Comparison of ENCODE assay signal across 9 cellular contexts in the genomic region with DNA sequence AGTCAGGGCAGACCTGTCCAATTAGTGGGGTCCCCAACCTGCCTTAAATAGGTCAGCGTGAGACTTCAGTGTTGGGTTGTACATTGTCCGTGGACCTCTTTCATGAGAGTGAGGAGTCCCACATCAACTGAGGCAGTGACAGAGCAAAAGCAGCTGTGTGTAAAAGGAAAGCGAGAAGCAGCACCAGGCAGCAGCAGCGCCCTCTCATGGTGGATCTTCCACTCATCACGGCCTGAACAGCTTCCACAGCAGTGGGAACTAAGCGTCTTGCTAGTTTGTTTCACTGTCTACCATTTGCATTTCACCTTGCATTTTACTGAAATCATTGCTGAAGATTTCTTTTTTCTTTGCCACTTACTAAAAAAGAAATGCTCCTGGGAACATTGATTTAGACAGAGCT.
DNase-seq lines count a peak whose midpoint lies in the region; ATAC-seq and TF ChIP-seq lines count a peak whose summit lies in the region.
"Had no signal": no experiment of that assay in that cellular context is flagged by ENCODE, and none has a peak within 500 bp of the region (broad histone marks: within the 10 kb centered on the region; RNA-seq: fewer than 3 reads in every experiment).

No MANE protein-coding gene starts in this region.

- H3K27me3 Mint-ChIP-seq in WTC11 (ENCODE audit: low read depth) (no peaks in the 10 kb centered on the region), neural crest cell (ENCODE audit: low read depth) (no peaks in the 10 kb centered on the region)
- H3K27me3 Mint-ChIP-seq: stimulated activated memory B cell treated with anti-CD40 and anti-IgM and Interleukin-4, amounts not matched to agents 10 μg/mL and 1 μg/mL and 100 μg/mL, for 72 hours had no signal

- H3K4me3 Mint-ChIP-seq in WTC11 (no peak overlapping the region), neural crest cell (no peak overlapping the region)
- H3K4me3 Mint-ChIP-seq: stimulated activated memory B cell treated with anti-CD40 and anti-IgM and Interleukin-4, amounts not matched to agents 10 μg/mL and 1 μg/mL and 100 μg/mL, for 72 hours had no signal

- CTCF ChIA-PET in WTC11 (lab: Charles Lee), result interaction anchor here (0.8 to 3.0 kb wide), 17 partner anchors 8 to 403 kb away, joined by 3 to 17 read pairs (median 4); no protein-coding TSS in a partner anchor

- intact Hi-C loops in gastrocnemius medialis (cut with DNase I; ENCODE audit: low total_unique reads), result no loop called here

- H3K36me3 ChIP-seq in gastrocnemius medialis, result no peaks in the 10 kb centered on the region

- peak; percentile 78 for DNase-seq in WTC11 (ENCODE audit: low spot score)
- DNase-seq in neural crest cell (ENCODE audit: low read depth, low spot score), result peak; percentile 45
- no peak for DNase-seq in gastrocnemius medialis
- no peak for DNase-seq in medulla oblongata (ENCODE audit: extremely low spot score)
- DNase-seq: activated CD8-positive, alpha-beta memory T cell treated with anti-CD3 and anti-CD28 coated beads, Interleukin-2, amount 50 U/mL, for 4 hours had no signal

- POLR2A ChIA-PET in WTC11 (lab: Charles Lee), result no interaction called here

- no peaks in the 10 kb centered on the region for H3K4me1 Mint-ChIP-seq in WTC11
- H3K4me1 Mint-ChIP-seq in neural crest cell, result peaks cover 10% of the 10 kb centered on the region
- H3K4me1 Mint-ChIP-seq: stimulated activated memory B cell treated with anti-CD40 and anti-IgM and Interleukin-4, amounts not matched to agents 10 μg/mL and 1 μg/mL and 100 μg/mL, for 72 hours had no signal

- H3K27ac Mint-ChIP-seq in WTC11 (no peak overlapping the region), neural crest cell (ENCODE audit: unreplicated experiment) (no peak overlapping the region)
- H3K27ac Mint-ChIP-seq: stimulated activated memory B cell treated with anti-CD40 and anti-IgM and Interleukin-4, amounts not matched to agents 10 μg/mL and 1 μg/mL and 100 μg/mL, for 72 hours had no signal

- H3K27me3 ChIP-seq in gastrocnemius medialis, result no peaks in the 10 kb centered on the region

- TF ChIP-seq CTCF in GM12874 (IDR thresholded peaks at IDR 0.05; ENCODE audit: insufficient read depth, low read depth, low read length), result peak; percentile 65
- TF ChIP-seq CTCF in WTC11 (IDR thresholded peaks at IDR 0.05), result peak; percentile 70
- peak; percentile 54 for TF ChIP-seq CTCF in neural crest cell (conservative IDR thresholded peaks at IDR 0.05)
- TF ChIP-seq CTCF in gastrocnemius medialis (IDR thresholded peaks at IDR 0.05 in 4 of 5, conservative IDR thresholded peaks at IDR 0.05 in 1 of 5), result no peak

- no peaks in the 10 kb centered on the region for H3K36me3 Mint-ChIP-seq in WTC11
- H3K36me3 Mint-ChIP-seq in neural crest cell (ENCODE audit: low read depth), result no peaks in the 10 kb centered on the region
- H3K36me3 Mint-ChIP-seq: stimulated activated memory B cell treated with anti-CD40 and anti-IgM and Interleukin-4, amounts not matched to agents 10 μg/mL and 1 μg/mL and 100 μg/mL, for 72 hours had no signal

- no peaks in the 10 kb centered on the region for H3K4me1 ChIP-seq in gastrocnemius medialis

- ATAC-seq in HG03175 (IDR thresholded peaks at IDR 0.05; ENCODE audit: unreplicated experiment) (peak; percentile 65), WTC11 (peak; percentile 93), gastrocnemius medialis (no peak), HG03571 (IDR thresholded peaks at IDR 0.05; ENCODE audit: unreplicated experiment) (no peak)
- ATAC-seq: stimulated activated memory B cell treated with anti-CD40 and anti-IgM and Interleukin-4, amounts not matched to agents 10 μg/mL and 1 μg/mL and 100 μg/mL, for 72 hours had no signal

- no peak overlapping the region for H3K27ac ChIP-seq in gastrocnemius medialis

- H3K9me3 Mint-ChIP-seq in WTC11 (0 out of 2 replicates have a peak, but pooled peaks cover 3% of the 10 kb centered on the region), neural crest cell (peaks cover 3% of the 10 kb centered on the region)

- H3K9me3 ChIP-seq in gastrocnemius medialis, result no peaks in the 10 kb centered on the region

- in situ Hi-C loops in gastrocnemius medialis (cut with MboI; ENCODE audit: low sequenced_read_pairs in 4 of 4), result no loop called here

- H3K4me3 ChIP-seq in gastrocnemius medialis, result no peak overlapping the region

- TF ChIP-seq POLR2A in gastrocnemius medialis (IDR thresholded peaks at IDR 0.05), result no peak

TF ChIP-seq in WTC11, 78 proteins besides CTCF, POLR2A, EP300 and RAD21:
- TF ChIP-seq, protein P1, sequence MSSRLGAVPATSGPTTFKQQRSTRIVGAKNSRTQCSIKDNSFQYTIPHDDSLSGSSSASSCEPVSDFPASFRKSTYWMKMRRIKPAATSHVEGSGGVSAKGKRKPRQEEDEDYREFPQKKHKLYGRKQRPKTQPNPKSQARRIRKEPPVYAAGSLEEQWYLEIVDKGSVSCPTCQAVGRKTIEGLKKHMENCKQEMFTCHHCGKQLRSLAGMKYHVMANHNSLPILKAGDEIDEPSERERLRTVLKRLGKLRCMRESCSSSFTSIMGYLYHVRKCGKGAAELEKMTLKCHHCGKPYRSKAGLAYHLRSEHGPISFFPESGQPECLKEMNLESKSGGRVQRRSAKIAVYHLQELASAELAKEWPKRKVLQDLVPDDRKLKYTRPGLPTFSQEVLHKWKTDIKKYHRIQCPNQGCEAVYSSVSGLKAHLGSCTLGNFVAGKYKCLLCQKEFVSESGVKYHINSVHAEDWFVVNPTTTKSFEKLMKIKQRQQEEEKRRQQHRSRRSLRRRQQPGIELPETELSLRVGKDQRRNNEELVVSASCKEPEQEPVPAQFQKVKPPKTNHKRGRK (CRISPR knock-in tag; IDR thresholded peaks at IDR 0.05; ENCODE audit: borderline replicate concordance), result no peak
- TF ChIP-seq MXD4 (CRISPR knock-in tag; IDR thresholded peaks at IDR 0.05; ENCODE audit: borderline replicate concordance) (no peak), ZNF671 (CRISPR knock-in tag; IDR thresholded peaks at IDR 0.05) (no peak), CREB1 (CRISPR knock-in tag; IDR thresholded peaks at IDR 0.05) (no peak), RORB (CRISPR knock-in tag; IDR thresholded peaks at IDR 0.05) (no peak), TEAD1 (CRISPR knock-in tag; IDR thresholded peaks at IDR 0.05) (no peak), ZNF416 (CRISPR knock-in tag; IDR thresholded peaks at IDR 0.05) (no peak), PRDM15 (CRISPR knock-in tag; IDR thresholded peaks at IDR 0.05) (no peak), ERG (CRISPR knock-in tag; IDR thresholded peaks at IDR 0.05) (no peak), TCF7 (CRISPR knock-in tag; IDR thresholded peaks at IDR 0.05; ENCODE audit: low read depth) (no peak)
- TF ChIP-seq, protein P2, sequence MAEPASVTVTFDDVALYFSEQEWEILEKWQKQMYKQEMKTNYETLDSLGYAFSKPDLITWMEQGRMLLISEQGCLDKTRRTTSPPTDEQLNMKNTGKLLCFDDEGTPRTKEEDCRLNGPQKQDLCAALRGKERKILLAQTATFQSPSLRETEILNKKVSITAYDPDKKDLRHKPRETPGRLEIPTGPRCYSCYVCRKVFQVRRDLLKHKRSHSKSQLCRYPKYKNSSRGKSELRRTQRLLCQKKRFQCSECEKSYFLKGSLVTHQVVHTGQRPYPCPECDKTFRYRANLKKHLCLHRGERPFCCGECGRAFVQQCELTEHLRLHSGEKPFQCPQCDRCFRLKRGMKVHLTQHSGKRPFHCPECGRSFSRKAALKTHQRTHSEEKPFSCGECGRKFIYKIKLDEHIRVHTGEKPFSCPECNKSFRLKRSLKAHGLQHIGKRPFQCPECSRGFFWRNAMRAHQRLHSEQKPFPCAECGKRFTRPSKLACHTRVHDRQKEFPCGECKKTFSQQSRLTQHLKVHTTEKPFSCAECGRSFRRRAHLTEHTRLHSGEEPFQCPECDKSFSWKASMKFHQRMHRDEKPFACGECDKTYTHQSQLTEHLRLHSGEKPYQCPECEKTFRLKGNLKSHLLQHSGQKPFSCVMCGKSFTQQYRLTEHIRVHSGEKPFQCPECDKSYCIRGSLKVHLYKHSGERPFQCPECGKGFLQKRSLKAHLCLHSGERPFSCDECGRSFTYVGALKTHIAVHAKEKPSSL (CRISPR knock-in tag; conservative IDR thresholded peaks at IDR 0.05), result no peak

Comparison
In these comparisons a context has a peak if more than half of its experiments do, and no peak if none do; other contexts are left out.
1. CTCF ChIP-seq: peak in GM12874 (single experiment), WTC11 (single experiment) and neural crest cell (single experiment); none in gastrocnemius medialis (0 of 5).
2. ATAC-seq: peak in HG03175 (single experiment) and WTC11 (single experiment); none in gastrocnemius medialis (0 of 2) and HG03571 (single experiment).
3. DNase-seq: peak in WTC11 (single experiment) and neural crest cell (single experiment); none in gastrocnemius medialis (0 of 2) and medulla oblongata (single experiment).